1 cellular context compared by ENCODE assay signal in genomic region chr16:56356276-56357241, GRCh38.
TF ChIP-seq lines count a peak whose summit lies in the region.

No MANE protein-coding gene starts in this region.

TF ChIP-seq in HepG2, 621 proteins besides CTCF, POLR2A, EP300 and RAD21 (continued from another document and continues in another):
- no peak for TF ChIP-seq MLXIP (CRISPR knock-in tag; IDR thresholded peaks at IDR 0.05; ENCODE audit: borderline replicate concordance)
- no peak for TF ChIP-seq PTBP1 (IDR thresholded peaks at IDR 0.05; ENCODE audit: low read depth, low read length, poor library complexity, severe bottlenecking)
- peak; percentile 68; the same call in 1 of the 2 replicates for TF ChIP-seq ARID4A (CRISPR knock-in tag; IDR thresholded peaks at IDR 0.05; ENCODE audit: borderline replicate concordance)
- TF ChIP-seq ZNF576 (CRISPR knock-in tag; IDR thresholded peaks at IDR 0.05): no peak
- TF ChIP-seq ZNF546 (CRISPR knock-in tag; conservative IDR thresholded peaks at IDR 0.05): 0 out of 2 replicates have a peak, but pooled peaks have one; percentile 49
- TF ChIP-seq STAT6 (CRISPR knock-in tag; IDR thresholded peaks at IDR 0.05; ENCODE audit: borderline replicate concordance): 0 out of 2 replicates have a peak, but pooled peaks have one; percentile 26
- TF ChIP-seq BHLHE40 (IDR thresholded peaks at IDR 0.05; ENCODE audit: low read length): no peak
- TF ChIP-seq TOPORS (CRISPR knock-in tag; IDR thresholded peaks at IDR 0.05): peak; percentile 54; the same call in 1 of the 2 replicates
- 0 out of 2 replicates have a peak, but pooled peaks have one; percentile 65 for TF ChIP-seq ZNF318 (CRISPR knock-in tag; IDR thresholded peaks at IDR 0.05)
- peak; percentile 45; the same call in 1 of the 2 replicates for TF ChIP-seq MEF2D (CRISPR knock-in tag; IDR thresholded peaks at IDR 0.05)
- no peak for TF ChIP-seq SNAPC4 (CRISPR knock-in tag; IDR thresholded peaks at IDR 0.05)
- no peak for TF ChIP-seq CBX1 (IDR thresholded peaks at IDR 0.05; ENCODE audit: low read depth)
- TF ChIP-seq SIN3A (IDR thresholded peaks at IDR 0.05; ENCODE audit: borderline replicate concordance, low read depth, low read length): 0 out of 2 replicates have a peak, but pooled peaks have one; percentile 49
- 0 out of 2 replicates have a peak, but pooled peaks have one; percentile 63 for TF ChIP-seq SMAD3 (CRISPR knock-in tag; IDR thresholded peaks at IDR 0.05)
- TF ChIP-seq NCOA1 (CRISPR knock-in tag; IDR thresholded peaks at IDR 0.05): 0 out of 2 replicates have a peak, but pooled peaks have one; percentile 42
- no peak for TF ChIP-seq ZBTB43 (CRISPR knock-in tag; conservative IDR thresholded peaks at IDR 0.05)
- peak; percentile 74; the same call in 1 of the 2 replicates for TF ChIP-seq PHF21A (CRISPR knock-in tag; IDR thresholded peaks at IDR 0.05)
- 0 out of 2 replicates have a peak, but pooled peaks have one; percentile 27 for TF ChIP-seq ATF3 (CRISPR knock-in tag; IDR thresholded peaks at IDR 0.05)
- no peak for TF ChIP-seq ZNF619 (CRISPR knock-in tag; IDR thresholded peaks at IDR 0.05)
- TF ChIP-seq NR1H2 (CRISPR knock-in tag; IDR thresholded peaks at IDR 0.05; ENCODE audit: borderline replicate concordance, low read depth): no peak
- TF ChIP-seq NR0B2 (CRISPR knock-in tag; IDR thresholded peaks at IDR 0.05): no peak
- peak; percentile 54; the same call in 1 of the 2 replicates for TF ChIP-seq ZNF598 (CRISPR knock-in tag; IDR thresholded peaks at IDR 0.05; ENCODE audit: borderline replicate concordance)
- TF ChIP-seq DMAP1 (CRISPR knock-in tag; IDR thresholded peaks at IDR 0.05): no peak
- peak; percentile 55; the same call in 1 of the 2 replicates for TF ChIP-seq CEBPG (CRISPR knock-in tag; IDR thresholded peaks at IDR 0.05)
